ENCODE assay signal across 1 cellular context in genomic region chr11:2290351-2290841, GRCh38.
TF ChIP-seq lines count a peak whose summit lies in the region.

No MANE protein-coding gene starts in this region.

TF ChIP-seq in K562, 482 proteins besides CTCF, POLR2A, EP300 and RAD21:
- TF ChIP-seq CREB3 (tag; conservative IDR thresholded peaks at IDR 0.05; ENCODE audit: low read depth) (no peak), POLR2G (IDR thresholded peaks at IDR 0.05; ENCODE audit: low read depth, low read length) (no peak), CBX8 (IDR thresholded peaks at IDR 0.05; ENCODE audit: borderline replicate concordance, extremely low read depth, low read depth, low read length, poor library complexity, severe bottlenecking) (no peak), JUNB (CRISPR knock-in tag; conservative IDR thresholded peaks at IDR 0.05) (no peak), TBL1XR1 (IDR thresholded peaks at IDR 0.05; ENCODE audit: low read length in 2 of 2) (no peak), MIER1 (IDR thresholded peaks at IDR 0.05; ENCODE audit: low read depth) (no peak)
TF ChIP-seq in K562: peak in this region for 0.
